Comparison of ENCODE assay signal across 12 cellular contexts in the genomic region with DNA sequence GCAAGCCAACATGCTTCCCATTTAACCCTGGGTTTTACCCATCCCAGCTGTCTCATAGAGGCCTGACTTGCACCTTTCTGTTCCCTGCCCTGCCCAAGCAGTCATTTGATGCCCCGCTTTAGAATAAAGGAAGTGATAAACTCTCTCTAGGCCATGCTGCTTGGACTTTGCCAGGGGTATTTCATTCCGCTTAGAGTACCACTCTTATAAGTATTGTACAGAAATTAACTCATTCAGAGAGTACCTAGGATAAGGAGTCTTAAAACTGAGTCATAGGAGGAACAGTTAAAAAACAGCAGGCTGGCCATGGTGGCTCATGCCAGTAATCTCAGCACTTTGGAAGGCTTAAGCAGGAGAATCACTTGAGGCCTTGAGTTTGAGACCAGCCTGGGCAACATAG. TPM values are rescaled to one million over a fixed set of nuclear protein-coding genes. Genes with fewer than 3 reads are reported as not detected.
DNase-seq lines count a peak whose midpoint lies in the region; ATAC-seq and TF ChIP-seq lines count a peak whose summit lies in the region.
"Had no signal": no experiment of that assay in that cellular context is flagged by ENCODE, and none has a peak within 500 bp of the region (broad histone marks: within the 10 kb centered on the region; RNA-seq: fewer than 3 reads in every experiment).

No MANE protein-coding gene starts in this region.

- H3K27me3 ChIP-seq in neutrophil (no peaks in the 10 kb centered on the region), osteoblast (ENCODE audit: insufficient read depth, low read length) (no peaks in the 10 kb centered on the region)
- H3K27me3 ChIP-seq: esophagus squamous epithelium, pancreas had no signal

- H2AFZ ChIP-seq in osteoblast (ENCODE audit: low read length), result no peak overlapping the region

- H3K9me3 ChIP-seq in neutrophil (no peaks in the 10 kb centered on the region), osteoblast (ENCODE audit: low read depth, low read length) (no peaks in the 10 kb centered on the region)
- H3K9me3 ChIP-seq: esophagus squamous epithelium, pancreas had no signal

- H3K27ac Mint-ChIP-seq in activated CD4-positive, alpha-beta T cell treated with anti-CD3 and anti-CD28 coated beads, Interleukin-2, amount 10 ng/mL, durations not matched to agents 7 days and 5 days, result peak overlapping the region; percentile 96
- peak overlapping the region; percentile 93 for H3K27ac Mint-ChIP-seq in activated CD4-positive, alpha-beta memory T cell treated with anti-CD3 and anti-CD28 coated beads, Interleukin-2, amount 10 ng/mL, durations not matched to agents 7 days and 5 days

- peaks cover 35% of the 10 kb centered on the region for H3K4me1 Mint-ChIP-seq in activated CD4-positive, alpha-beta T cell treated with anti-CD3 and anti-CD28 coated beads, Interleukin-2, amount 10 ng/mL, durations not matched to agents 7 days and 5 days
- peaks cover 61% of the 10 kb centered on the region for H3K4me1 Mint-ChIP-seq in activated CD4-positive, alpha-beta memory T cell treated with anti-CD3 and anti-CD28 coated beads, Interleukin-2, amount 10 ng/mL, durations not matched to agents 7 days and 5 days

- H3K36me3 Mint-ChIP-seq in activated CD4-positive, alpha-beta T cell treated with anti-CD3 and anti-CD28 coated beads, Interleukin-2, amount 10 ng/mL, durations not matched to agents 7 days and 5 days (ENCODE audit: low read depth), result peaks cover 2% of the 10 kb centered on the region
- H3K36me3 Mint-ChIP-seq in activated CD4-positive, alpha-beta memory T cell treated with anti-CD3 and anti-CD28 coated beads, Interleukin-2, amount 10 ng/mL, durations not matched to agents 7 days and 5 days (ENCODE audit: low read depth), result peaks cover 3% of the 10 kb centered on the region

- H3K4me3 ChIP-seq in neutrophil (ENCODE audit: low read depth in 1 of 2, low read length in 1 of 2) (no peak overlapping the region), osteoblast (ENCODE audit: insufficient read depth, low read length) (no peak overlapping the region)
- H3K4me3 ChIP-seq: pancreas had no signal

- POLR2A ChIA-PET in activated CD4-positive, alpha-beta T cell treated with anti-CD3 and anti-CD28 coated beads, Interleukin-2, amount 10 ng/mL, durations not matched to agents 7 days and 5 days (lab: Charles Lee), result no interaction called here
- POLR2A ChIA-PET in activated CD4-positive, alpha-beta memory T cell treated with anti-CD3 and anti-CD28 coated beads, Interleukin-2, amount 10 ng/mL, durations not matched to agents 7 days and 5 days (lab: Charles Lee), result interaction anchor here (0.7 to 4.3 kb wide), 11 partner anchors 11 to 1163 kb away, joined by 3 to 29 read pairs (median 4); a partner anchor contains a TSS

- no peak overlapping the region for H3K4me3 Mint-ChIP-seq in activated CD4-positive, alpha-beta T cell treated with anti-CD3 and anti-CD28 coated beads, Interleukin-2, amount 10 ng/mL, durations not matched to agents 7 days and 5 days
- H3K4me3 Mint-ChIP-seq in activated CD4-positive, alpha-beta memory T cell treated with anti-CD3 and anti-CD28 coated beads, Interleukin-2, amount 10 ng/mL, durations not matched to agents 7 days and 5 days, result no peak overlapping the region

- TF ChIP-seq CTCF in neutrophil (IDR thresholded peaks at IDR 0.05), result no peak
- TF ChIP-seq CTCF in osteoblast (IDR thresholded peaks at IDR 0.05; ENCODE audit: extremely low read depth, low read depth, low read length), result no peak

- H3K27ac ChIP-seq in neutrophil (peak overlapping the region; percentile 10), osteoblast (ENCODE audit: low read depth, low read length) (no peak overlapping the region)
- H3K27ac ChIP-seq: pancreas had no signal

- no peak overlapping the region for H3K4me2 ChIP-seq in osteoblast (ENCODE audit: insufficient read depth, low read length)

- DNase-seq in activated CD4-positive, alpha-beta T cell treated with anti-CD3 and anti-CD28 coated beads, Interleukin-2, amount 10 ng/mL, durations not matched to agents 7 days and 5 days, result no peak
- DNase-seq in activated CD4-positive, alpha-beta T cell treated with anti-CD3 and anti-CD28 coated beads, Interleukin-2, amount 50 U/mL, for 1 hour, result no peak
- DNase-seq in activated CD4-positive, alpha-beta memory T cell treated with anti-CD3 and anti-CD28 coated beads, Interleukin-2, amount 10 ng/mL, durations not matched to agents 7 days and 5 days, result no peak
- DNase-seq in osteoblast (ENCODE audit: insufficient read length, low spot score, missing footprints), result no peak
- no peak for DNase-seq in COR-L47 (lab: John Stamatoyannopoulos, UW)
- DNase-seq in Right ventricle myocardium inferior (ENCODE audit: missing footprints), result no peak
- DNase-seq: esophagus squamous epithelium, mesenchymal stem cell, NCI-H345, pancreas had no signal

- H3K36me3 ChIP-seq in neutrophil (no peaks in the 10 kb centered on the region), osteoblast (ENCODE audit: insufficient read depth, low read length) (no peaks in the 10 kb centered on the region)
- H3K36me3 ChIP-seq: esophagus squamous epithelium, pancreas had no signal

- H3K4me1 ChIP-seq in neutrophil (ENCODE audit: control insufficient read depth in 1 of 2, insufficient read depth in 1 of 2, low read depth in 1 of 2, low read length in 1 of 2), result peaks cover 13 to 19% of the 10 kb centered on the region in 2 experiments
- H3K4me1 ChIP-seq in osteoblast (ENCODE audit: insufficient read depth, low read length), result peaks cover 9% of the 10 kb centered on the region

- intact Hi-C loops in Right ventricle myocardium inferior (cut with DNase I), result no loop called here

- H3K27me3 Mint-ChIP-seq in activated CD4-positive, alpha-beta T cell treated with anti-CD3 and anti-CD28 coated beads, Interleukin-2, amount 10 ng/mL, durations not matched to agents 7 days and 5 days, result no peaks in the 10 kb centered on the region
- H3K27me3 Mint-ChIP-seq in activated CD4-positive, alpha-beta memory T cell treated with anti-CD3 and anti-CD28 coated beads, Interleukin-2, amount 10 ng/mL, durations not matched to agents 7 days and 5 days, result no peaks in the 10 kb centered on the region

- CTCF ChIA-PET in activated CD4-positive, alpha-beta T cell treated with anti-CD3 and anti-CD28 coated beads, Interleukin-2, amount 10 ng/mL, durations not matched to agents 7 days and 5 days (lab: Charles Lee), result interaction anchor here (0.8 to 2.1 kb wide), 6 partner anchors 11 to 84 kb away, joined by 3 to 7 read pairs (median 4); no protein-coding TSS in a partner anchor
- CTCF ChIA-PET in activated CD4-positive, alpha-beta memory T cell treated with anti-CD3 and anti-CD28 coated beads, Interleukin-2, amount 10 ng/mL, durations not matched to agents 7 days and 5 days (lab: Charles Lee), result interaction anchor here (1.3 to 2.4 kb wide), 4 partner anchors 11 to 84 kb away, joined by 4 to 17 read pairs (median 11); a partner anchor contains a TSS

- ATAC-seq in HG02642 (IDR thresholded peaks at IDR 0.05; ENCODE audit: poor library complexity, unreplicated experiment) (peak; percentile 1), Right ventricle myocardium inferior (no peak)
- ATAC-seq: pancreas had no signal

- H3K9me3 Mint-ChIP-seq in activated CD4-positive, alpha-beta T cell treated with anti-CD3 and anti-CD28 coated beads, Interleukin-2, amount 10 ng/mL, durations not matched to agents 7 days and 5 days, result no peaks in the 10 kb centered on the region
- H3K9me3 Mint-ChIP-seq in activated CD4-positive, alpha-beta memory T cell treated with anti-CD3 and anti-CD28 coated beads, Interleukin-2, amount 10 ng/mL, durations not matched to agents 7 days and 5 days, result no peaks in the 10 kb centered on the region

- H4K20me1 ChIP-seq in osteoblast (ENCODE audit: insufficient read depth, low read length), result no peaks in the 10 kb centered on the region

- no peaks in the 10 kb centered on the region for H3K79me2 ChIP-seq in osteoblast (ENCODE audit: insufficient read depth, low read length)

RNA-seq across cellular contexts. Expression of a gene that starts 21.0 kb away (rescaled TPM):
- total RNA-seq in activated CD4-positive, alpha-beta T cell treated with anti-CD3 and anti-CD28 coated beads, Interleukin-2, amount 10 ng/mL, durations not matched to agents 7 days and 5 days, result 10 to 100 TPM; 24.7 to 26.8 TPM
- total RNA-seq in activated CD4-positive, alpha-beta memory T cell treated with anti-CD3 and anti-CD28 coated beads, Interleukin-2, amount 10 ng/mL, durations not matched to agents 7 days and 5 days, result 10 to 100 TPM; 34.4 to 36.0 TPM
- total RNA-seq in osteoblast (63.0 and 86.0 TPM in 2 replicates), Right ventricle myocardium inferior (10.6 TPM)
